18 cellular contexts compared by ENCODE assay signal in the genomic region with DNA sequence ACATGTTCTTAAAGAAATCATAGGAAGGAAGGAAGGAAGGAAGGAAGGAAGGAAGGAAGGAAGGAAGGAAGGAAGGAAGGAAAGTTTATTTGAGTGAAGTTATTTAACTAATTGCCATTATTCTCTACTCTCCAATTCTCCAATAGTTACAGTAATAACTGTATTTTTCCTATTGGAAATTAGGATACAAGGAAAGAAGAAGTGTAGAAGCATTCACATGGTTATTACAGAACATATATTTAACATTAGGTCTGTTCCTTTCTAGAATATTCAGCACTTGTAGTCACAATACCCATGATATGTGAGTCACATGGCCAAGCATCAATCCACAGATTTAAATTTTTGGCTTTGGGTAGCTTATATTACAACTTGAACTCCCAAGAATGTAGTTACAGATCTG.
DNase-seq lines count a peak whose midpoint lies in the region; ATAC-seq and TF ChIP-seq lines count a peak whose summit lies in the region.
"Had no signal": no experiment of that assay in that cellular context is flagged by ENCODE, and none has a peak within 500 bp of the region (broad histone marks: within the 10 kb centered on the region; RNA-seq: fewer than 3 reads in every experiment).

No MANE protein-coding gene starts in this region.

- peaks cover 5% of the 10 kb centered on the region for H3K9me3 Mint-ChIP-seq in progenitor cell of endocrine pancreas (ENCODE audit: low read depth)

- H3K36me3 ChIP-seq in mammary epithelial cell (ENCODE audit: insufficient read depth, low read length) (no peaks in the 10 kb centered on the region), breast epithelium (no peaks in the 10 kb centered on the region), SK-N-MC (ENCODE audit: insufficient read depth, low read length) (peaks cover 5% of the 10 kb centered on the region), hepatocyte (replicated peaks; ENCODE audit: insufficient read depth, low read depth) (no peaks in the 10 kb centered on the region)
- H3K36me3 ChIP-seq: BLaER1 had no signal

- H4K20me1 ChIP-seq in mammary epithelial cell (ENCODE audit: insufficient read depth, low read length) (no peaks in the 10 kb centered on the region), hepatocyte (ENCODE audit: insufficient read depth, poor library complexity, severe bottlenecking) (no peaks in the 10 kb centered on the region)
- H4K20me1 ChIP-seq: BLaER1 had no signal

- H3K27me3 ChIP-seq in mammary epithelial cell (ENCODE audit: insufficient read depth, low read length) = no peaks in the 10 kb centered on the region
- H3K27me3 ChIP-seq in breast epithelium = no peaks in the 10 kb centered on the region
- no peaks in the 10 kb centered on the region for H3K27me3 ChIP-seq in hepatocyte
- H3K27me3 ChIP-seq: BLaER1 had no signal

- H3K4me3 ChIP-seq in mammary epithelial cell (replicated peaks in 1 of 3; ENCODE audit: insufficient read depth in 1 of 3, low read depth in 2 of 3, low read length in 3 of 3) (no peak overlapping the region), breast epithelium (no peak overlapping the region), SK-N-MC (no peak overlapping the region), hepatocyte (no peak overlapping the region)
- H3K4me3 ChIP-seq: A549, BLaER1 had no signal

- H3K27ac ChIP-seq in mammary epithelial cell (ENCODE audit: insufficient read depth, low read depth, low read length) = no peak overlapping the region
- no peak overlapping the region for H3K27ac ChIP-seq in breast epithelium
- peak overlapping the region; percentile 95 for H3K27ac ChIP-seq in SK-N-MC
- peak overlapping the region; percentile 17 for H3K27ac ChIP-seq in hepatocyte
- H3K27ac ChIP-seq: 22Rv1, A549, BLaER1 had no signal

- in situ Hi-C loops in mammary epithelial cell (cut with MboI; ENCODE audit: low sequenced_read_pairs in 2 of 2) = no loop called here

- dilution Hi-C loops in mammary epithelial cell (cut with HindIII; ENCODE audit: low sequenced_read_pairs) = no loop called here

- H3K4me1 Mint-ChIP-seq in progenitor cell of endocrine pancreas (ENCODE audit: low read depth) = peaks cover 17% of the 10 kb centered on the region
- H3K4me1 Mint-ChIP-seq: CD14-positive monocyte; CD4-positive, alpha-beta memory T cell had no signal

- H3K9me2 ChIP-seq in hepatocyte (replicated peaks; ENCODE audit: insufficient read depth) = no peaks in the 10 kb centered on the region

- H3K4me1 ChIP-seq in mammary epithelial cell (ENCODE audit: insufficient read depth, low read length) (no peaks in the 10 kb centered on the region), breast epithelium (no peaks in the 10 kb centered on the region), hepatocyte (ENCODE audit: insufficient read depth) (peaks cover 4% of the 10 kb centered on the region)
- H3K4me1 ChIP-seq: A549, BLaER1 had no signal

- BruUV-seq in mammary epithelial cell (replicated peaks; lab: Mats Ljungman, UMichigan) = no TSS peak

- no peak for TF ChIP-seq POLR2A in breast epithelium (IDR thresholded peaks at IDR 0.05)

- peak overlapping the region; percentile 86 for H3K27ac Mint-ChIP-seq in progenitor cell of endocrine pancreas
- H3K27ac Mint-ChIP-seq: CD14-positive monocyte; CD4-positive, alpha-beta memory T cell had no signal

- no peak overlapping the region for H3K4me2 ChIP-seq in mammary epithelial cell (ENCODE audit: insufficient read depth, low read depth, low read length)
- H3K4me2 ChIP-seq in hepatocyte = no peak overlapping the region
- H3K4me2 ChIP-seq: A549, BLaER1 had no signal

- CTCF ChIA-PET in mammary epithelial cell (lab: Charles Lee; ENCODE audit: low non-redundant PET) = no interaction called here

- H2AFZ ChIP-seq in mammary epithelial cell (ENCODE audit: low read depth, low read length) = peak overlapping the region; percentile 63
- no peak overlapping the region for H2AFZ ChIP-seq in hepatocyte

- H3K79me2 ChIP-seq in mammary epithelial cell (ENCODE audit: insufficient read depth, low read length) (no peaks in the 10 kb centered on the region), hepatocyte (peaks cover 8% of the 10 kb centered on the region)

- H3K9ac ChIP-seq in mammary epithelial cell (ENCODE audit: insufficient read depth, low read length) = no peak overlapping the region
- no peak overlapping the region for H3K9ac ChIP-seq in SK-N-MC (ENCODE audit: insufficient read length)
- H3K9ac ChIP-seq: BLaER1 had no signal

- no peaks in the 10 kb centered on the region for H3K27me3 Mint-ChIP-seq in progenitor cell of endocrine pancreas
- H3K27me3 Mint-ChIP-seq: CD4-positive, alpha-beta memory T cell had no signal

- intact Hi-C loops in mammary epithelial cell (cut with micrococcal nuclease) = no loop called here
- intact Hi-C loops in breast epithelium (cut with DNase I; ENCODE audit: low total_unique reads) = no loop called here

- H3K4me3 Mint-ChIP-seq in progenitor cell of endocrine pancreas (ENCODE audit: low read depth) = no peak overlapping the region
- H3K4me3 Mint-ChIP-seq: CD14-positive monocyte; CD4-positive, alpha-beta memory T cell had no signal

- DNase-seq in mammary epithelial cell (peak; percentile 1), breast epithelium (ENCODE audit: low spot score in 2 of 2) (no peak), SK-N-MC (ENCODE audit: low read depth, low spot score) (peak; percentile 71), hepatocyte (ENCODE audit: low spot score) (no peak), progenitor cell of endocrine pancreas (ENCODE audit: low spot score, unreplicated experiment) (no peak), NCI-H2029 treated with DMSO at 0.1 percent for 48 hours (lab: John Stamatoyannopoulos, UW) (no peak)
- no peak for DNase-seq in activated CD4-positive, CD25-positive, alpha-beta regulatory T cell (lab: John Stamatoyannopoulos, UW)
- DNase-seq: CD4-positive, alpha-beta memory T cell; DMS79 treated with DMSO at 0.1 percent for 48 hours; GF-D8; GOT3; H7 had no signal

- TF ChIP-seq CTCF in mammary epithelial cell (conservative IDR thresholded peaks at IDR 0.05 in 1 of 2, IDR thresholded peaks at IDR 0.05 in 1 of 2; ENCODE audit: extremely low read depth in 1 of 2, insufficient read depth in 1 of 2, low read depth in 1 of 2, low read length in 2 of 2) (no peak), breast epithelium (IDR thresholded peaks at IDR 0.05) (no peak), hepatocyte (IDR thresholded peaks at IDR 0.05; ENCODE audit: poor library complexity) (no peak), progenitor cell of endocrine pancreas (IDR thresholded peaks at IDR 0.05; ENCODE audit: unreplicated experiment) (no peak)

- peaks cover under 1% of the 10 kb centered on the region for H3K36me3 Mint-ChIP-seq in progenitor cell of endocrine pancreas (ENCODE audit: insufficient read depth)
- H3K36me3 Mint-ChIP-seq: CD14-positive monocyte; CD4-positive, alpha-beta memory T cell had no signal

- H3K9me3 ChIP-seq in mammary epithelial cell (replicated peaks; ENCODE audit: insufficient read depth, low read length) (no peaks in the 10 kb centered on the region), breast epithelium (no peaks in the 10 kb centered on the region), SK-N-MC (ENCODE audit: low read depth, low read length) (no peaks in the 10 kb centered on the region), hepatocyte (ENCODE audit: low read depth) (no peaks in the 10 kb centered on the region)
- H3K9me3 ChIP-seq: A549, BLaER1 had no signal

- no peak for ATAC-seq in GM18517 (IDR thresholded peaks at IDR 0.05; ENCODE audit: unreplicated experiment)
- ATAC-seq: A549, HCT116 had no signal

Comparison
In these comparisons a context has a peak if more than half of its experiments do, and no peak if none do; other contexts are left out.
1. DNase-seq: peak in mammary epithelial cell (single experiment) and SK-N-MC (single experiment); none in breast epithelium (0 of 2), hepatocyte (single experiment), progenitor cell of endocrine pancreas (single experiment), NCI-H2029 treated with DMSO at 0.1 percent for 48 hours (single experiment) and activated CD4-positive, CD25-positive, alpha-beta regulatory T cell (0 of 4).
2. H3K27ac ChIP-seq: peak in SK-N-MC (single experiment) and hepatocyte (single experiment); none in mammary epithelial cell (single experiment) and breast epithelium (0 of 2).